17 cellular contexts compared by ENCODE assay signal in the genomic region with DNA sequence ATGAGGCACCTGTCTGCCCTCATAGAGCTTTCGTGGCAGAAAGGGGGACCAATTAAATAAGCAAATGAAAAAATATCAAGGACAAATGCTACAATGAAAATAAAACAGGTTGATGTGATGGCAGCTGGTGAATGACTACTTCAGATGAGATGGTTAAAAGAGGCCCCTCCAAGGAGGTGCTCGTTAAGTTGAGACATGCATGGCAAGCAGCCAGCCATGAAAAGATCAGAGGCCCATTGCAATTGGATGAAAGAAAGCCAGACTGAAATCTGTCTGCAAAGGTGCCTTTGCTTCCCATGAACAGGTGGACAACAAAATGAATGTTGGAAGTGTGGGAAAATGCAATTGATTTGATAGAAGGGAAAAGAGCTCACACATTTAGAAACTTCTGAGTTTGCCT. TPM values are rescaled to one million over a fixed set of nuclear protein-coding genes. Genes with fewer than 3 reads are reported as not detected.
A peak's percentile ranks its signal among the peaks of the same experiment; 100 is the strongest.
DNase-seq lines count a peak whose midpoint lies in the region; ATAC-seq and TF ChIP-seq lines count a peak whose summit lies in the region.
"Had no signal": no experiment of that assay in that cellular context is flagged by ENCODE, and none has a peak within 500 bp of the region (broad histone marks: within the 10 kb centered on the region; RNA-seq: fewer than 3 reads in every experiment).

No MANE protein-coding gene starts in this region.

- WGBS in right lobe of liver (ENCODE audit: insufficient coverage, low coverage, low lambda C conversion rate, missing lambda C conversion rate), result 40% methylated on average over 2 of the region's 2 CpGs

- H3K27me3 ChIP-seq in breast epithelium, result peaks cover 0 to 13% of the 10 kb centered on the region in 2 donors
- peaks cover 22% of the 10 kb centered on the region for H3K27me3 ChIP-seq in lower lobe of right lung (ENCODE audit: low read depth)
- H3K27me3 ChIP-seq in vagina, result no peaks in the 10 kb centered on the region
- H3K27me3 ChIP-seq in PC-9 (ENCODE audit: insufficient read depth, low read depth), result no peaks in the 10 kb centered on the region
- peaks cover 0 to 6% of the 10 kb centered on the region in 2 donors for H3K27me3 ChIP-seq in right lobe of liver
- H3K27me3 ChIP-seq: SJCRH30 had no signal

- ATAC-seq in lower lobe of right lung (no peak), right lobe of liver (no peak)

- CTCF ChIA-PET in MCF 10A (lab: Yijun Ruan, JAX), result interaction anchor here (1.1 to 1.2 kb wide), 2 partner anchors 23 to 28 kb away, joined by 3 read pairs; no protein-coding TSS in a partner anchor
- CTCF ChIA-PET in PC-9 (lab: Charles Lee), result no interaction called here

- TF ChIP-seq POLR2A in breast epithelium (IDR thresholded peaks at IDR 0.05) (no peak), vagina (IDR thresholded peaks at IDR 0.05) (no peak), right lobe of liver (IDR thresholded peaks at IDR 0.05) (no peak)

- DNase-seq in breast epithelium (ENCODE audit: low spot score in 2 of 2), result no peak
- DNase-seq in MCF 10A (ENCODE audit: unreplicated experiment), result no peak
- DNase-seq in astrocyte of the hippocampus (ENCODE audit: low read depth, low spot score), result peak; percentile 13
- DNase-seq in lower lobe of right lung, result no peak
- no peak for DNase-seq in vagina (ENCODE audit: extremely low spot score in 2 of 2)
- no peak for DNase-seq in PC-9
- DNase-seq in right lobe of liver, result no peak
- DNase-seq in iPS-NIHi7 (ENCODE audit: extremely low spot score), result no peak
- DNase-seq: BE2C; CD4-positive, alpha-beta memory T cell; MG63; NCI-H1105; NCI-H1930; NCI-H526; SJCRH30 had no signal

- no peaks in the 10 kb centered on the region for H3F3A ChIP-seq in PC-9 (ENCODE audit: insufficient read depth, low read depth)

- no peaks in the 10 kb centered on the region for H3K27me3 Mint-ChIP-seq in MCF 10A (ENCODE audit: insufficient read depth, unreplicated experiment)

- no peaks in the 10 kb centered on the region for H3K79me2 ChIP-seq in PC-9 (ENCODE audit: low read depth)

- peaks cover 3% of the 10 kb centered on the region for H3K9me3 Mint-ChIP-seq in MCF 10A (ENCODE audit: unreplicated experiment)

- intact Hi-C loops in breast epithelium (cut with DNase I; ENCODE audit: low total_unique reads), result no loop called here
- intact Hi-C loops in MCF 10A (cut with micrococcal nuclease), result no loop called here
- intact Hi-C loops in lower lobe of right lung (cut with DNase I), result no loop called here
- intact Hi-C loops in vagina (cut with DNase I), result no loop called here
- intact Hi-C loops in PC-9 (cut with micrococcal nuclease; ENCODE audit: unreplicated experiment), result no loop called here
- intact Hi-C loops in right lobe of liver (cut with DNase I), result no loop called here

- no peak for TF ChIP-seq CTCF in breast epithelium (IDR thresholded peaks at IDR 0.05)
- no peak for TF ChIP-seq CTCF in MCF 10A (IDR thresholded peaks at IDR 0.05; ENCODE audit: unreplicated experiment)
- no peak for TF ChIP-seq CTCF in lower lobe of right lung (IDR thresholded peaks at IDR 0.05)
- TF ChIP-seq CTCF in vagina (IDR thresholded peaks at IDR 0.05), result no peak
- TF ChIP-seq CTCF in PC-9 (conservative IDR thresholded peaks at IDR 0.05), result no peak
- no peak for TF ChIP-seq CTCF in right lobe of liver (IDR thresholded peaks at IDR 0.05)

- H3K4me3 ChIP-seq in breast epithelium, result peak overlapping the region in 2 of 3 donors; percentile 69 to 85
- H3K4me3 ChIP-seq in lower lobe of right lung, result peak overlapping the region; percentile 57
- peak overlapping the region in 1 of 2 donors; percentile 63 for H3K4me3 ChIP-seq in vagina
- no peak overlapping the region for H3K4me3 ChIP-seq in PC-9
- H3K4me3 ChIP-seq in right lobe of liver, result no peak overlapping the region
- H3K4me3 ChIP-seq: MG63, SJCRH30 had no signal

- H3K36me3 Mint-ChIP-seq in MCF 10A (ENCODE audit: insufficient read depth, unreplicated experiment), result peaks cover 6% of the 10 kb centered on the region
- H3K36me3 Mint-ChIP-seq: CD4-positive, alpha-beta memory T cell had no signal

- no peaks in the 10 kb centered on the region for H3K9me3 ChIP-seq in breast epithelium
- no peaks in the 10 kb centered on the region for H3K9me3 ChIP-seq in lower lobe of right lung
- H3K9me3 ChIP-seq in vagina, result no peaks in the 10 kb centered on the region
- H3K9me3 ChIP-seq in PC-9 (ENCODE audit: insufficient read depth, low read depth), result no peaks in the 10 kb centered on the region
- H3K9me3 ChIP-seq in right lobe of liver, result no peaks in the 10 kb centered on the region
- H3K9me3 ChIP-seq: BE2C, MG63, SJCRH30 had no signal

- H3K9me2 ChIP-seq in PC-9 (ENCODE audit: insufficient read depth), result no peaks in the 10 kb centered on the region; the same call in 1 of the 2 replicates

- BruUV-seq in MCF 10A (replicated peaks; lab: Mats Ljungman, UMichigan) (no TSS peak), PC-9 (replicated peaks; lab: Mats Ljungman, UMichigan) (no TSS peak)

- POLR2A ChIA-PET in MCF 10A (lab: Yijun Ruan, JAX), result no interaction called here
- POLR2A ChIA-PET in PC-9 (lab: Charles Lee; ENCODE audit: unreplicated experiment), result no interaction called here

- no peaks in the 10 kb centered on the region for H4K20me1 ChIP-seq in PC-9 (ENCODE audit: insufficient read depth)

- no peaks in the 10 kb centered on the region for H3K36me3 ChIP-seq in breast epithelium
- no peaks in the 10 kb centered on the region for H3K36me3 ChIP-seq in lower lobe of right lung
- no peaks in the 10 kb centered on the region for H3K36me3 ChIP-seq in vagina
- no peaks in the 10 kb centered on the region for H3K36me3 ChIP-seq in PC-9 (ENCODE audit: low read depth)
- H3K36me3 ChIP-seq in right lobe of liver, result no peaks in the 10 kb centered on the region
- H3K36me3 ChIP-seq: BE2C, MG63, SJCRH30 had no signal

- no peak overlapping the region for H3K4me2 ChIP-seq in PC-9
- H3K4me2 ChIP-seq: KMS-11 had no signal

- H2AFZ ChIP-seq in PC-9, result no peak overlapping the region

- peak overlapping the region; percentile 81 to 90 for H3K27ac ChIP-seq in breast epithelium
- no peak overlapping the region for H3K27ac ChIP-seq in lower lobe of right lung
- H3K27ac ChIP-seq in vagina, result peak overlapping the region; percentile 92
- no peak overlapping the region for H3K27ac ChIP-seq in PC-9
- no peak overlapping the region for H3K27ac ChIP-seq in right lobe of liver
- H3K27ac ChIP-seq: KMS-11, SJCRH30 had no signal

- no peak overlapping the region for H3K27ac Mint-ChIP-seq in MCF 10A (ENCODE audit: low read depth, unreplicated experiment)
- H3K27ac Mint-ChIP-seq: CD4-positive, alpha-beta memory T cell had no signal

- no peak overlapping the region for H3K4me3 Mint-ChIP-seq in MCF 10A (ENCODE audit: unreplicated experiment)
- H3K4me3 Mint-ChIP-seq: CD4-positive, alpha-beta memory T cell had no signal

- H3K4me1 ChIP-seq in breast epithelium (no peaks in the 10 kb centered on the region), lower lobe of right lung (no peaks in the 10 kb centered on the region), vagina (peaks cover 9% of the 10 kb centered on the region), PC-9 (replicated peaks; ENCODE audit: insufficient read depth) (no peaks in the 10 kb centered on the region), right lobe of liver (no peaks in the 10 kb centered on the region)
- H3K4me1 ChIP-seq: BE2C, SJCRH30 had no signal

- no peaks in the 10 kb centered on the region for H3K4me1 Mint-ChIP-seq in MCF 10A (ENCODE audit: insufficient read depth, unreplicated experiment)
- H3K4me1 Mint-ChIP-seq: CD4-positive, alpha-beta memory T cell had no signal

RNA-seq across cellular contexts. Expression of gene TRPC6, which starts 0.8 kb away (rescaled TPM):
- total RNA-seq in breast epithelium, result 10 to 100 TPM in 1 of 3 donors, 1 to 10 TPM in 2; 4.3 to 10.7 (median 6.2) TPM
- total RNA-seq in MCF 10A (2022), result not detected in 2 replicates
- total RNA-seq in lower lobe of right lung, result 13.9 TPM
- total RNA-seq in vagina, result 5.6 TPM
- total RNA-seq in PC-9 (2021), result not detected in 2 replicates
- under 1 TPM in 2 of 6 experiments, not detected in 4; 0.05 to 0.29 TPM for total RNA-seq in right lobe of liver
- total RNA-seq: CD4-positive, alpha-beta memory T cell; Daoy; SJCRH30 had no signal

Comparison
In these comparisons a context has a peak if more than half of its experiments do, and no peak if none do; other contexts are left out.
1. H3K27ac ChIP-seq: peak in breast epithelium (2 of 2) and vagina (single experiment); none in lower lobe of right lung (single experiment), PC-9 (single experiment) and right lobe of liver (0 of 3).
2. H3K4me3 ChIP-seq: peak in breast epithelium (2 of 3) and lower lobe of right lung (single experiment); none in PC-9 (single experiment) and right lobe of liver (0 of 3).